In genomic region chr19:39390460-39390758, GRCh38 we compare ENCODE assay signal across 8 cellular contexts. TPM values are rescaled to one million over a fixed set of nuclear protein-coding genes. Genes with fewer than 3 reads are reported as not detected.
DNase-seq lines count a peak whose midpoint lies in the region; ATAC-seq and TF ChIP-seq lines count a peak whose summit lies in the region.

No MANE protein-coding gene starts in this region.

- H3K4me1 Mint-ChIP-seq in immature natural killer cell, result peaks cover 36% of the 10 kb centered on the region in 2 donors

- peak overlapping the region; percentile 97 to 99 (median 98) for H3K27ac Mint-ChIP-seq in immature natural killer cell

- no peaks in the 10 kb centered on the region for H3K27me3 ChIP-seq in adipocyte (replicated peaks; ENCODE audit: control insufficient read depth, insufficient read depth, low read length)

- peak overlapping the region; percentile 99 for H3K9ac ChIP-seq in adipocyte (ENCODE audit: low read length)

- peak overlapping the region; percentile 94 to 98 (median 96) for H3K4me3 Mint-ChIP-seq in immature natural killer cell

- peaks cover 3 to 10% (median 9%) of the 10 kb centered on the region in 3 donors for H3K27me3 Mint-ChIP-seq in immature natural killer cell (ENCODE audit: low read depth in 3 of 3)

- H3K4me3 ChIP-seq in AG10803 (ENCODE audit: low read length) (peak overlapping the region; percentile 97), adipocyte (ENCODE audit: low read length) (peak overlapping the region; percentile 98)

- no peak for TF ChIP-seq CTCF in AG10803 (conservative IDR thresholded peaks at IDR 0.05; ENCODE audit: low read length)

- H3K4me1 ChIP-seq in adipocyte (ENCODE audit: control insufficient read depth, insufficient read depth, low read length), result peaks cover 19% of the 10 kb centered on the region

- H3K9me3 Mint-ChIP-seq in immature natural killer cell, result no peaks in the 10 kb centered on the region

- ATAC-seq in GM18517 (IDR thresholded peaks at IDR 0.05; ENCODE audit: unreplicated experiment), result no peak

- DNase-seq in AG10803 (ENCODE audit: low read depth), result no peak
- DNase-seq in adipocyte (ENCODE audit: low read depth), result peak; percentile 79
- DNase-seq in immature natural killer cell, result no peak
- peak; percentile 82 for DNase-seq in stimulated activated CD4-positive, alpha-beta T cell treated with anti-CD3 and anti-CD28 coated beads, Interleukin-1b, Interleukin-23, amount 100 ng/mL, for 48 hours
- DNase-seq in epidermal melanocyte (ENCODE audit: insufficient read length, low spot score), result no peak
- DNase-seq in AG20443 (ENCODE audit: low spot score), result no peak

- H3K36me3 Mint-ChIP-seq in immature natural killer cell, result peaks cover 8 to 33% (median 15%) of the 10 kb centered on the region in 3 donors

- H3K27ac ChIP-seq in KOPT-K1 (ENCODE audit: low read depth, low read length, poor library complexity, severe bottlenecking), result peak overlapping the region; percentile 90

- H3K36me3 ChIP-seq in KOPT-K1 (ENCODE audit: insufficient read depth, low read length) (peaks cover 64% of the 10 kb centered on the region), adipocyte (ENCODE audit: control insufficient read depth, insufficient read depth, low read length, severe bottlenecking) (peaks cover 49% of the 10 kb centered on the region)

- no peaks in the 10 kb centered on the region for H3K9me3 ChIP-seq in KOPT-K1 (ENCODE audit: insufficient read depth, low read length, poor library complexity, severe bottlenecking)
- no peaks in the 10 kb centered on the region for H3K9me3 ChIP-seq in adipocyte (ENCODE audit: control insufficient read depth, low read length)

RNA-seq across cellular contexts. Expression of gene PAF1, which starts 0.5 kb away (rescaled TPM):
- 10 to 100 TPM; 18.9 to 48.1 (median 31.6) TPM for polyA plus RNA-seq in immature natural killer cell

RNA-seq across cellular contexts. Expression of gene MED29, which starts 0.8 kb away (rescaled TPM):
- polyA plus RNA-seq in immature natural killer cell, result 10 to 100 TPM; 41.6 to 64.7 (median 41.8) TPM

RNA-seq across cellular contexts. Expression of gene ZFP36, which starts 16.2 kb away (rescaled TPM):
- 100 to 1,000 TPM; 305 to 745 (median 318) TPM for polyA plus RNA-seq in immature natural killer cell

RNA-seq across cellular contexts. Expression of gene PLEKHG2, which starts 22.1 kb away (rescaled TPM):
- polyA plus RNA-seq in immature natural killer cell, result 1 to 10 TPM in 2 of 3 donors, not detected in 1; 3.7 to 4.3 TPM

RNA-seq across cellular contexts. Expression of gene RPS16, which starts 45.3 kb away (rescaled TPM):
- polyA plus RNA-seq in immature natural killer cell, result 1,000 to 10,000 TPM in 1 of 3 donors, 100 to 1,000 TPM in 2; 733 to 1,627 (median 903) TPM

Comparison
In these comparisons a context has a peak if more than half of its experiments do, and no peak if none do; other contexts are left out.
1. DNase-seq: peak in adipocyte (single experiment) and stimulated activated CD4-positive, alpha-beta T cell treated with anti-CD3 and anti-CD28 coated beads, Interleukin-1b, Interleukin-23, amount 100 ng/mL, for 48 hours (single experiment); none in AG10803 (single experiment), immature natural killer cell (0 of 3), epidermal melanocyte (single experiment) and AG20443 (single experiment).